ENCODE assay signal across 12 cellular contexts in genomic region chr10:13315-13635, GRCh38. TPM values are rescaled to one million over a fixed set of nuclear protein-coding genes. Genes with fewer than 3 reads are reported as not detected.
"Had no signal": no experiment of that assay in that cellular context is flagged by ENCODE, and none has a peak within 500 bp of the region (broad histone marks: within the 10 kb centered on the region; RNA-seq: fewer than 3 reads in every experiment).

No MANE protein-coding gene starts in this region.

RNA-seq across cellular contexts. Expression of gene TUBB8, which starts 35.8 kb away (rescaled TPM):
- total RNA-seq: activated CD4-positive, alpha-beta memory T cell treated with anti-CD3 and anti-CD28 coated beads for 36 hours; activated CD4-positive, alpha-beta T cell treated with anti-CD3 and anti-CD28 coated beads for 36 hours; activated CD4-positive, alpha-beta T cell treated with anti-CD3 and anti-CD28 coated beads, Interleukin-2, amount 10 ng/mL, durations not matched to agents 24 days and 14 days; activated naive CD8-positive, alpha-beta T cell treated with anti-CD3 and anti-CD28 coated beads, Interleukin-2, amount 10 ng/mL, durations not matched to agents 7 days and 5 days; activated T-cell treated with anti-CD3 and anti-CD28 coated beads, Interleukin-2, amount 50 U/mL, for 72 hours; astrocyte; bronchial epithelial cell; cardiac septum; cerebellum; esophagus muscularis mucosa; gastrocnemius medialis; T-helper 1 cell treated with Interleukin-12 subunit alpha and Interleukin-12 subunit beta and Interleukin-4 antibody, amounts not matched to agents 30 ng/mL and 1 ng/mL, for 36 hours had no signal
